In genomic region chr16:4367393-4367856, GRCh38 we compare ENCODE assay signal across 33 cellular contexts. TPM values are rescaled to one million over a fixed set of nuclear protein-coding genes. Genes with fewer than 3 reads are reported as not detected.
DNase-seq lines count a peak whose midpoint lies in the region; ATAC-seq and TF ChIP-seq lines count a peak whose summit lies in the region.
"Had no signal": no experiment of that assay in that cellular context is flagged by ENCODE, and none has a peak within 500 bp of the region (broad histone marks: within the 10 kb centered on the region; RNA-seq: fewer than 3 reads in every experiment).

No MANE protein-coding gene starts in this region.

- no peaks in the 10 kb centered on the region for H3K27me3 ChIP-seq in PC-9 (ENCODE audit: insufficient read depth, low read depth)
- H3K27me3 ChIP-seq: cardiac muscle cell, MG63, ovary, transverse colon had no signal

- peaks cover 18% of the 10 kb centered on the region for H3K36me3 Mint-ChIP-seq in activated CD8-positive, alpha-beta T cell treated with anti-CD3 and anti-CD28 coated beads, Interleukin-2, amount 10 ng/mL, durations not matched to agents 7 days and 5 days (ENCODE audit: low read depth)
- peaks cover 4% of the 10 kb centered on the region for H3K36me3 Mint-ChIP-seq in activated CD8-positive, alpha-beta T cell treated with anti-CD3 and anti-CD28 coated beads for 36 hours (ENCODE audit: low read depth)
- H3K36me3 Mint-ChIP-seq in effector memory CD8-positive, alpha-beta T cell (ENCODE audit: insufficient read depth), result peaks cover 89% of the 10 kb centered on the region
- peaks cover 17 to 25% of the 10 kb centered on the region in 2 donors for H3K36me3 Mint-ChIP-seq in stimulated activated naive B cell treated with anti-CD40 and anti-IgM and Interleukin-4, amounts not matched to agents 10 μg/mL and 1 μg/mL and 100 μg/mL, for 72 hours
- H3K36me3 Mint-ChIP-seq in progenitor cell of endocrine pancreas (ENCODE audit: insufficient read depth), result peaks cover 4% of the 10 kb centered on the region
- H3K36me3 Mint-ChIP-seq: immature natural killer cell had no signal

- CTCF ChIA-PET in activated CD8-positive, alpha-beta T cell treated with anti-CD3 and anti-CD28 coated beads, Interleukin-2, amount 10 ng/mL, durations not matched to agents 7 days and 5 days (lab: Charles Lee), result no interaction called here
- CTCF ChIA-PET in activated CD8-positive, alpha-beta T cell treated with anti-CD3 and anti-CD28 coated beads for 36 hours (lab: Charles Lee), result no interaction called here
- CTCF ChIA-PET in PC-9 (lab: Charles Lee), result no interaction called here

- H3K9me3 Mint-ChIP-seq in activated CD8-positive, alpha-beta T cell treated with anti-CD3 and anti-CD28 coated beads, Interleukin-2, amount 10 ng/mL, durations not matched to agents 7 days and 5 days (ENCODE audit: insufficient read depth), result no peaks in the 10 kb centered on the region
- H3K9me3 Mint-ChIP-seq in activated CD8-positive, alpha-beta T cell treated with anti-CD3 and anti-CD28 coated beads for 36 hours, result no peaks in the 10 kb centered on the region
- no peaks in the 10 kb centered on the region for H3K9me3 Mint-ChIP-seq in effector memory CD8-positive, alpha-beta T cell
- H3K9me3 Mint-ChIP-seq in stimulated activated naive B cell treated with anti-CD40 and anti-IgM and Interleukin-4, amounts not matched to agents 10 μg/mL and 1 μg/mL and 100 μg/mL, for 72 hours, result no peaks in the 10 kb centered on the region
- no peaks in the 10 kb centered on the region for H3K9me3 Mint-ChIP-seq in progenitor cell of endocrine pancreas (ENCODE audit: low read depth)
- H3K9me3 Mint-ChIP-seq: activated CD4-positive, alpha-beta memory T cell treated with anti-CD3 and anti-CD28 coated beads, Interleukin-2, amount 10 ng/mL, durations not matched to agents 7 days and 5 days; activated naive CD8-positive, alpha-beta T cell treated with anti-CD3 and anti-CD28 coated beads for 36 hours; CD14-positive monocyte; immature natural killer cell; nephron progenitor cell had no signal

- no peak for TF ChIP-seq CTCF in activated CD8-positive, alpha-beta T cell treated with anti-CD3 and anti-CD28 coated beads for 36 hours (IDR thresholded peaks at IDR 0.05)
- TF ChIP-seq CTCF in PC-9 (conservative IDR thresholded peaks at IDR 0.05), result no peak
- no peak for TF ChIP-seq CTCF in progenitor cell of endocrine pancreas (IDR thresholded peaks at IDR 0.05; ENCODE audit: unreplicated experiment)

- peaks cover 56% of the 10 kb centered on the region for H3K4me1 ChIP-seq in PC-9 (replicated peaks; ENCODE audit: insufficient read depth)

- peaks cover 2% of the 10 kb centered on the region for H3K4me1 Mint-ChIP-seq in activated CD8-positive, alpha-beta T cell treated with anti-CD3 and anti-CD28 coated beads, Interleukin-2, amount 10 ng/mL, durations not matched to agents 7 days and 5 days (ENCODE audit: low read depth)
- peaks cover 2% of the 10 kb centered on the region for H3K4me1 Mint-ChIP-seq in activated CD8-positive, alpha-beta T cell treated with anti-CD3 and anti-CD28 coated beads for 36 hours (ENCODE audit: low read depth)
- H3K4me1 Mint-ChIP-seq in effector memory CD8-positive, alpha-beta T cell (ENCODE audit: low read depth in 2 of 2), result peaks cover 0 to 15% of the 10 kb centered on the region in 2 donors
- H3K4me1 Mint-ChIP-seq in stimulated activated naive B cell treated with anti-CD40 and anti-IgM and Interleukin-4, amounts not matched to agents 10 μg/mL and 1 μg/mL and 100 μg/mL, for 72 hours, result peaks cover 22 to 26% of the 10 kb centered on the region in 2 donors
- no peaks in the 10 kb centered on the region for H3K4me1 Mint-ChIP-seq in progenitor cell of endocrine pancreas (ENCODE audit: low read depth)

- no peaks in the 10 kb centered on the region for H3K9me3 ChIP-seq in PC-9 (ENCODE audit: insufficient read depth, low read depth)
- H3K9me3 ChIP-seq: MG63, mucosa of descending colon, ovary, transverse colon had no signal

- intact Hi-C loops in activated CD8-positive, alpha-beta T cell treated with anti-CD3 and anti-CD28 coated beads for 36 hours (cut with micrococcal nuclease), result no loop called here
- intact Hi-C loops in PC-9 (cut with micrococcal nuclease; ENCODE audit: unreplicated experiment) (no loop called here), Right ventricle myocardium superior (cut with DNase I) (no loop called here)

- no peak overlapping the region for H3K4me3 Mint-ChIP-seq in activated CD8-positive, alpha-beta T cell treated with anti-CD3 and anti-CD28 coated beads, Interleukin-2, amount 10 ng/mL, durations not matched to agents 7 days and 5 days
- no peak overlapping the region for H3K4me3 Mint-ChIP-seq in activated CD8-positive, alpha-beta T cell treated with anti-CD3 and anti-CD28 coated beads for 36 hours
- no peak overlapping the region for H3K4me3 Mint-ChIP-seq in effector memory CD8-positive, alpha-beta T cell
- no peak overlapping the region for H3K4me3 Mint-ChIP-seq in stimulated activated naive B cell treated with anti-CD40 and anti-IgM and Interleukin-4, amounts not matched to agents 10 μg/mL and 1 μg/mL and 100 μg/mL, for 72 hours
- H3K4me3 Mint-ChIP-seq in progenitor cell of endocrine pancreas (ENCODE audit: low read depth), result no peak overlapping the region
- H3K4me3 Mint-ChIP-seq: activated CD4-positive, alpha-beta memory T cell treated with anti-CD3 and anti-CD28 coated beads, Interleukin-2, amount 10 ng/mL, durations not matched to agents 7 days and 5 days; activated naive CD8-positive, alpha-beta T cell treated with anti-CD3 and anti-CD28 coated beads for 36 hours; CD14-positive monocyte; immature natural killer cell; nephron progenitor cell had no signal

- H3K27ac Mint-ChIP-seq in activated CD8-positive, alpha-beta T cell treated with anti-CD3 and anti-CD28 coated beads, Interleukin-2, amount 10 ng/mL, durations not matched to agents 7 days and 5 days, result peak overlapping the region; percentile 60
- no peak overlapping the region for H3K27ac Mint-ChIP-seq in activated CD8-positive, alpha-beta T cell treated with anti-CD3 and anti-CD28 coated beads for 36 hours
- peak overlapping the region; percentile 82 to 85 for H3K27ac Mint-ChIP-seq in effector memory CD8-positive, alpha-beta T cell
- peak overlapping the region; percentile 67 for H3K27ac Mint-ChIP-seq in stimulated activated naive B cell treated with anti-CD40 and anti-IgM and Interleukin-4, amounts not matched to agents 10 μg/mL and 1 μg/mL and 100 μg/mL, for 72 hours
- H3K27ac Mint-ChIP-seq in progenitor cell of endocrine pancreas, result no peak overlapping the region
- H3K27ac Mint-ChIP-seq: activated CD4-positive, alpha-beta memory T cell treated with anti-CD3 and anti-CD28 coated beads, Interleukin-2, amount 10 ng/mL, durations not matched to agents 7 days and 5 days; activated naive CD8-positive, alpha-beta T cell treated with anti-CD3 and anti-CD28 coated beads for 36 hours; nephron progenitor cell had no signal

- H3K27ac ChIP-seq in PC-9, result no peak overlapping the region
- H3K27ac ChIP-seq: cardiac muscle cell, epithelial cell of prostate, ovary, transverse colon had no signal

- H3K4me2 ChIP-seq in PC-9, result peak overlapping the region; percentile 58

- BruUV-seq in PC-9 (replicated peaks; lab: Mats Ljungman, UMichigan), result no TSS peak

- no peak for DNase-seq in activated CD8-positive, alpha-beta T cell treated with anti-CD3 and anti-CD28 coated beads, Interleukin-2, amount 10 ng/mL, durations not matched to agents 7 days and 5 days
- DNase-seq in activated CD8-positive, alpha-beta T cell treated with anti-CD3 and anti-CD28 coated beads for 36 hours, result no peak
- DNase-seq in PC-9 (no peak), Right ventricle myocardium superior (no peak), NCI-H226 (no peak), progenitor cell of endocrine pancreas (ENCODE audit: low spot score, unreplicated experiment) (no peak)
- no peak for DNase-seq in effector memory CD8-positive, alpha-beta T cell
- DNase-seq in stimulated activated naive B cell treated with anti-CD40 and anti-IgM and Interleukin-4, amounts not matched to agents 10 μg/mL and 1 μg/mL and 100 μg/mL, for 72 hours, result no peak
- DNase-seq: 8988T; activated CD4-positive, alpha-beta memory T cell treated with anti-CD3 and anti-CD28 coated beads, Interleukin-2, amount 10 ng/mL, durations not matched to agents 7 days and 5 days; activated naive CD8-positive, alpha-beta T cell treated with anti-CD3 and anti-CD28 coated beads for 36 hours; aorta; DMS79 treated with DMSO at 0.1 percent for 48 hours; effector CD8-positive, alpha-beta T cell; GF-D8; immature natural killer cell; KG1; left cardiac atrium; MG63; mucosa of descending colon; NCI-H1105; NCI-H187; NCI-H82; nephron progenitor cell; stimulated activated CD4-positive, alpha-beta T cell treated with anti-CD3 and anti-CD28 coated beads, Interleukin-2, amount 100 ng/mL, for 24 hours; transverse colon had no signal

- 0 out of 2 replicates have a peak, but pooled peaks cover under 1% of the 10 kb centered on the region for H4K20me1 ChIP-seq in PC-9 (ENCODE audit: insufficient read depth)

- H3K9me2 ChIP-seq in PC-9 (ENCODE audit: insufficient read depth), result no peaks in the 10 kb centered on the region

- H2AFZ ChIP-seq in PC-9, result no peak overlapping the region

- H3K79me2 ChIP-seq in PC-9 (ENCODE audit: low read depth), result peaks cover 5% of the 10 kb centered on the region

- POLR2A ChIA-PET in activated CD8-positive, alpha-beta T cell treated with anti-CD3 and anti-CD28 coated beads, Interleukin-2, amount 10 ng/mL, durations not matched to agents 7 days and 5 days (lab: Charles Lee), result no interaction called here
- POLR2A ChIA-PET in activated CD8-positive, alpha-beta T cell treated with anti-CD3 and anti-CD28 coated beads for 36 hours (lab: Charles Lee), result no interaction called here
- POLR2A ChIA-PET in PC-9 (lab: Charles Lee; ENCODE audit: unreplicated experiment), result no interaction called here

- H3K36me3 ChIP-seq in PC-9 (ENCODE audit: low read depth), result no peaks in the 10 kb centered on the region
- H3K36me3 ChIP-seq: cardiac muscle cell, ovary had no signal

- no peak overlapping the region for H3K4me3 ChIP-seq in PC-9
- H3K4me3 ChIP-seq: cardiac muscle cell, lung, MG63, mucosa of descending colon, ovary, transverse colon had no signal

- no peak for ATAC-seq in activated CD8-positive, alpha-beta T cell treated with anti-CD3 and anti-CD28 coated beads, Interleukin-2, amount 10 ng/mL, durations not matched to agents 7 days and 5 days
- ATAC-seq in activated CD8-positive, alpha-beta T cell treated with anti-CD3 and anti-CD28 coated beads for 36 hours, result no peak
- ATAC-seq in effector memory CD8-positive, alpha-beta T cell (replicated peaks), result no peak
- no peak for ATAC-seq in stimulated activated naive B cell treated with anti-CD40 and anti-IgM and Interleukin-4, amounts not matched to agents 10 μg/mL and 1 μg/mL and 100 μg/mL, for 72 hours (replicated peaks)
- no peak for ATAC-seq in Right ventricle myocardium superior (ENCODE audit: poor library complexity)
- ATAC-seq: activated CD4-positive, CD25-positive, alpha-beta regulatory T cell treated with anti-CD3 and anti-CD28 coated beads, Interleukin-2, amount 50 U/mL, for 24 hours; left cardiac atrium; mucosa of descending colon had no signal

- no peaks in the 10 kb centered on the region for H3K27me3 Mint-ChIP-seq in activated CD8-positive, alpha-beta T cell treated with anti-CD3 and anti-CD28 coated beads, Interleukin-2, amount 10 ng/mL, durations not matched to agents 7 days and 5 days (ENCODE audit: low read depth)
- H3K27me3 Mint-ChIP-seq in activated CD8-positive, alpha-beta T cell treated with anti-CD3 and anti-CD28 coated beads for 36 hours, result no peaks in the 10 kb centered on the region
- no peaks in the 10 kb centered on the region for H3K27me3 Mint-ChIP-seq in effector memory CD8-positive, alpha-beta T cell
- H3K27me3 Mint-ChIP-seq in stimulated activated naive B cell treated with anti-CD40 and anti-IgM and Interleukin-4, amounts not matched to agents 10 μg/mL and 1 μg/mL and 100 μg/mL, for 72 hours, result no peaks in the 10 kb centered on the region
- H3K27me3 Mint-ChIP-seq in progenitor cell of endocrine pancreas, result no peaks in the 10 kb centered on the region
- H3K27me3 Mint-ChIP-seq: activated CD4-positive, alpha-beta memory T cell treated with anti-CD3 and anti-CD28 coated beads, Interleukin-2, amount 10 ng/mL, durations not matched to agents 7 days and 5 days; activated naive CD8-positive, alpha-beta T cell treated with anti-CD3 and anti-CD28 coated beads for 36 hours had no signal

- H3F3A ChIP-seq in PC-9 (ENCODE audit: insufficient read depth, low read depth), result peaks cover 28% of the 10 kb centered on the region; the same call in 1 of the 2 replicates

RNA-seq across cellular contexts. Expression of gene VASN, which starts 4.2 kb away (rescaled TPM):
- not detected for total RNA-seq in activated CD8-positive, alpha-beta T cell treated with anti-CD3 and anti-CD28 coated beads, Interleukin-2, amount 10 ng/mL, durations not matched to agents 7 days and 5 days
- total RNA-seq in activated CD8-positive, alpha-beta T cell treated with anti-CD3 and anti-CD28 coated beads for 36 hours, result not detected
- 45.3 and 49.8 TPM in 2 replicates for total RNA-seq in PC-9 (2021)
- 5.7 TPM for total RNA-seq in Right ventricle myocardium superior
- 3.8 and 4.0 TPM in 2 replicates for total RNA-seq in progenitor cell of endocrine pancreas
- total RNA-seq: T-helper 1 cell treated with Interleukin-12 subunit alpha and Interleukin-12 subunit beta and Interleukin-4 antibody, amounts not matched to agents 30 ng/mL and 1 ng/mL, for 36 hours had no signal

RNA-seq across cellular contexts. Expression of gene PAM16, which starts 16.3 kb away (rescaled TPM):
- total RNA-seq in activated CD8-positive, alpha-beta T cell treated with anti-CD3 and anti-CD28 coated beads, Interleukin-2, amount 10 ng/mL, durations not matched to agents 7 days and 5 days, result 10 to 100 TPM; 33.3 to 40.3 TPM
- 10 to 100 TPM; 65.9 to 70.1 TPM for total RNA-seq in activated CD8-positive, alpha-beta T cell treated with anti-CD3 and anti-CD28 coated beads for 36 hours
- total RNA-seq in PC-9 (2021) (95.9 and 110 TPM in 2 replicates), Right ventricle myocardium superior (74.0 TPM), progenitor cell of endocrine pancreas (33.5 and 36.7 TPM in 2 replicates)

RNA-seq across cellular contexts. Expression of gene CORO7, which starts 49.0 kb away (rescaled TPM):
- total RNA-seq in activated CD8-positive, alpha-beta T cell treated with anti-CD3 and anti-CD28 coated beads, Interleukin-2, amount 10 ng/mL, durations not matched to agents 7 days and 5 days, result 100 to 1,000 TPM; 167 to 176 TPM
- 10 to 100 TPM; 73.3 to 76.6 TPM for total RNA-seq in activated CD8-positive, alpha-beta T cell treated with anti-CD3 and anti-CD28 coated beads for 36 hours
- total RNA-seq in PC-9 (2021) (42.1 and 55.4 TPM in 2 replicates), Right ventricle myocardium superior (11.6 TPM), progenitor cell of endocrine pancreas (25.7 and 35.2 TPM in 2 replicates)

RNA-seq across cellular contexts. Expression of gene GLIS2, which starts 51.6 kb away (rescaled TPM):
- under 1 TPM; 0.16 TPM for total RNA-seq in activated CD8-positive, alpha-beta T cell treated with anti-CD3 and anti-CD28 coated beads, Interleukin-2, amount 10 ng/mL, durations not matched to agents 7 days and 5 days
- total RNA-seq in activated CD8-positive, alpha-beta T cell treated with anti-CD3 and anti-CD28 coated beads for 36 hours, result under 1 TPM; 0.49 to 0.77 TPM
- 44.2 and 48.3 TPM in 2 replicates for total RNA-seq in PC-9 (2021)
- total RNA-seq in Right ventricle myocardium superior, result 14.6 TPM
- 22.2 and 23.2 TPM in 2 replicates for total RNA-seq in progenitor cell of endocrine pancreas

RNA-seq across cellular contexts. Expression of gene DNAJA3, which starts 58.2 kb away (rescaled TPM):
- 10 to 100 TPM; 55.1 to 61.4 TPM for total RNA-seq in activated CD8-positive, alpha-beta T cell treated with anti-CD3 and anti-CD28 coated beads, Interleukin-2, amount 10 ng/mL, durations not matched to agents 7 days and 5 days
- total RNA-seq in activated CD8-positive, alpha-beta T cell treated with anti-CD3 and anti-CD28 coated beads for 36 hours, result 100 to 1,000 TPM in 1 of 2 experiments, 10 to 100 TPM in 1; 86.8 to 101 TPM
- total RNA-seq in PC-9 (2021), result 58.9 and 66.5 TPM in 2 replicates
- 76.8 TPM for total RNA-seq in Right ventricle myocardium superior
- 38.8 and 42.3 TPM in 2 replicates for total RNA-seq in progenitor cell of endocrine pancreas

Comparison
In these comparisons a context has a peak if more than half of its experiments do, and no peak if none do; other contexts are left out.
1. H3K27ac Mint-ChIP-seq: peak in activated CD8-positive, alpha-beta T cell treated with anti-CD3 and anti-CD28 coated beads, Interleukin-2, amount 10 ng/mL, durations not matched to agents 7 days and 5 days (single experiment), effector memory CD8-positive, alpha-beta T cell (2 of 2) and stimulated activated naive B cell treated with anti-CD40 and anti-IgM and Interleukin-4, amounts not matched to agents 10 μg/mL and 1 μg/mL and 100 μg/mL, for 72 hours (single experiment); none in activated CD8-positive, alpha-beta T cell treated with anti-CD3 and anti-CD28 coated beads for 36 hours (single experiment) and progenitor cell of endocrine pancreas (single experiment).